8 cellular contexts compared by ENCODE assay signal in genomic region chr3:45687828-45688193, GRCh38. TPM values are rescaled to one million over a fixed set of nuclear protein-coding genes. Genes with fewer than 3 reads are reported as not detected.
DNase-seq lines count a peak whose midpoint lies in the region; TF ChIP-seq lines count a peak whose summit lies in the region.

No MANE protein-coding gene starts in this region.

- H3K14ac ChIP-seq in trophoblast cell (ENCODE audit: low read length), result no peak overlapping the region

- H4K91ac ChIP-seq in trophoblast cell (ENCODE audit: low read depth, low read length), result no peak overlapping the region

- H3K79me2 ChIP-seq in trophoblast cell (ENCODE audit: control insufficient read depth, insufficient read depth, low read length, poor library complexity), result peaks cover 2% of the 10 kb centered on the region

- H2BK120ac ChIP-seq in trophoblast cell (ENCODE audit: insufficient read depth, low read length, poor library complexity), result no peak overlapping the region

- H3K9ac ChIP-seq in ES-I3 (ENCODE audit: low read depth, low read length), result peak overlapping the region; percentile 95; the same call in 1 of the 2 replicates
- peak overlapping the region in 1 of 2 donors; percentile 80 for H3K9ac ChIP-seq in colonic mucosa (ENCODE audit: low read depth in 2 of 2, low read length in 2 of 2)
- no peak overlapping the region for H3K9ac ChIP-seq in trophoblast cell (ENCODE audit: low read length)

- no peak overlapping the region for H4K8ac ChIP-seq in trophoblast cell (ENCODE audit: low read depth, low read length)

- H2AFZ ChIP-seq in neuron (ENCODE audit: low read depth, low read length) (no peak overlapping the region), trophoblast cell (ENCODE audit: insufficient read depth, low read length, poor library complexity) (no peak overlapping the region)

- no peak overlapping the region for H2BK5ac ChIP-seq in trophoblast cell (ENCODE audit: low read depth, low read length, poor library complexity)

- no peak overlapping the region for H4K12ac ChIP-seq in trophoblast cell (ENCODE audit: low read depth, low read length)

- H3K4me3 ChIP-seq in colonic mucosa, result peak overlapping the region; percentile 85
- H3K4me3 ChIP-seq in neuron (ENCODE audit: low read length), result peak overlapping the region; percentile 75
- H3K4me3 ChIP-seq in trophoblast cell (ENCODE audit: low read depth, low read length), result no peak overlapping the region

- WGBS in trophoblast cell (ENCODE audit: extremely low coverage, insufficient coverage, insufficient read length), result no CpG with 5 or more reads among the region's 4 CpGs

- peaks cover 4% of the 10 kb centered on the region for H3K79me1 ChIP-seq in trophoblast cell (ENCODE audit: low read length)

- no peak overlapping the region for H2BK12ac ChIP-seq in trophoblast cell (ENCODE audit: low read length)

- H3K9me3 ChIP-seq in ES-I3 (ENCODE audit: control insufficient read depth, insufficient read depth, low read length) (peaks cover 3% of the 10 kb centered on the region; the same call in 1 of the 2 replicates), colonic mucosa (no peaks in the 10 kb centered on the region), neuron (ENCODE audit: low read length) (peaks cover under 1% of the 10 kb centered on the region), trophoblast cell (ENCODE audit: insufficient read depth, low read depth, low read length) (no peaks in the 10 kb centered on the region)

- intact Hi-C loops in colonic mucosa (cut with DNase I), result no loop called here

- H3K27me3 ChIP-seq in colonic mucosa, result no peaks in the 10 kb centered on the region
- no peaks in the 10 kb centered on the region for H3K27me3 ChIP-seq in neuron (ENCODE audit: insufficient read depth, low read length)
- no peaks in the 10 kb centered on the region for H3K27me3 ChIP-seq in trophoblast cell (ENCODE audit: insufficient read depth, low read length)

- H3K18ac ChIP-seq in trophoblast cell (ENCODE audit: low read length), result no peak overlapping the region

- H3K4me2 ChIP-seq in trophoblast cell (ENCODE audit: low read length), result no peak overlapping the region

- H3K23ac ChIP-seq in trophoblast cell (ENCODE audit: low read length), result no peak overlapping the region

- peaks cover 6% of the 10 kb centered on the region; the same call in 1 of the 2 replicates for H3K36me3 ChIP-seq in ES-I3 (ENCODE audit: insufficient read depth, low read length)
- no peaks in the 10 kb centered on the region for H3K36me3 ChIP-seq in colonic mucosa
- H3K36me3 ChIP-seq in neuron (ENCODE audit: insufficient read depth, low read length), result peaks cover 5% of the 10 kb centered on the region
- H3K36me3 ChIP-seq in trophoblast cell (ENCODE audit: control insufficient read depth in 1 of 2, insufficient read depth in 2 of 2, low read length in 2 of 2), result no peaks in the 10 kb centered on the region

- DNase-seq in NAMALWA (ENCODE audit: low spot score) (peak; percentile 36), colonic mucosa (no peak), trophoblast cell (no peak), T-helper 9 cell (no peak), SW480 (ENCODE audit: low spot score) (no peak), anterior cingulate cortex (lab: John Stamatoyannopoulos, UW) (no peak)

- TF ChIP-seq CTCF in colonic mucosa (IDR thresholded peaks at IDR 0.05), result no peak

- H3K4ac ChIP-seq in trophoblast cell (ENCODE audit: low read depth, low read length), result no peak overlapping the region

- no peak overlapping the region for H3K27ac ChIP-seq in colonic mucosa
- H3K27ac ChIP-seq in trophoblast cell (ENCODE audit: low read depth, low read length), result no peak overlapping the region

- no peak overlapping the region for H2AK5ac ChIP-seq in trophoblast cell (ENCODE audit: low read length)

- H3K4me1 ChIP-seq in ES-I3 (ENCODE audit: insufficient read depth, low read length) (peaks cover 18% of the 10 kb centered on the region), colonic mucosa (no peaks in the 10 kb centered on the region), neuron (ENCODE audit: insufficient read depth, low read length) (peaks cover 11% of the 10 kb centered on the region), trophoblast cell (ENCODE audit: control insufficient read depth in 1 of 2, insufficient read depth in 2 of 2, low read length in 2 of 2) (peaks cover 2 to 4% of the 10 kb centered on the region in 2 experiments)

RNA-seq across cellular contexts. Expression of gene SACM1L, which starts 1.4 kb away (rescaled TPM):
- 10 to 100 TPM; 47.2 TPM for total RNA-seq in colonic mucosa
- polyA plus RNA-seq in trophoblast cell (2013), result 16.8 and 16.9 TPM in 2 replicates
